ENCODE assay signal across 1 cellular context in the genomic region with DNA sequence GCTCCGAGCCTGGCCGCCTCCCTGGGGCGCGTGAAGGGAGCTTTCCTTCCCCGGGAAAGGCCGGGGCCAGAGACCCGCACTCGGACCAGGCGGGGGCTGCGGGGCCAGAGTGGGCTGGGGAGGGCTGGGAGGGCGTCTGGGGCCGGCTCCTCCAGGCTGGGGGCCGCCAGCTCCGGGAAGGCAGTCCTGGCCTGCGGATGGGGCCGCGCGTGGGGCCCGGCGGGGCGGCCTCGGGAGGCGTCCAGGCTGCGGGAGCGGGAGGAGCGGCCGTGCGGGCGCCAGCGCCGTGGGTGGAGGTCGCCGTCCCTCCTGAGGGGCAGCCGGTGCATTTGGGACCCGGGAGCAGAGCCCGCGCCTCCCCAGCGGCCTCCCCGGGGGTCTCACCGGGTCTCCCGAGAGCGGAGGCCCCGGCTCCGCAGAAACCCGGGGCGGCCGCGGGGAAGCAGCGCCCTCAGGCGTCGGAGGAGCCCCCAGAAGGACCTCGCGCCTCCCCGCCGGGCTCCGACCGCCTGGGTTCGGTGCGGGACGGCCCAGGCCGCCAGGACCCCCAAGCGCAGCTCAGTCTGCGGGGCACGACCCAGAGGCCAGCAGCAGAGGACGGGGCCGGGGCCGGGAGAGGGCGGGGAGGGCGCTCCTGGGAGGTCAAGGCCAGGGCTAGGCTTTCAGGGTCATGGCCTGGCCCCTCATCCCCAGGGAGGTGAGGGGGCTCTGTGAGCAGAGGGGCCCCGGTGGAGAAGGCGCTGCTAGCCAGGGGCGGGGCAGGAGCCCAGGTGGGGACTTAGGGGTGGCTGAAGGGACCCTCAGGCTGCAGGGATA.
TF ChIP-seq lines count a peak whose summit lies in the region.

No MANE protein-coding gene starts in this region.

TF ChIP-seq in HEK293, 187 proteins besides CTCF, POLR2A, EP300 and RAD21 (continued from another document):
- TF ChIP-seq, protein P1, sequence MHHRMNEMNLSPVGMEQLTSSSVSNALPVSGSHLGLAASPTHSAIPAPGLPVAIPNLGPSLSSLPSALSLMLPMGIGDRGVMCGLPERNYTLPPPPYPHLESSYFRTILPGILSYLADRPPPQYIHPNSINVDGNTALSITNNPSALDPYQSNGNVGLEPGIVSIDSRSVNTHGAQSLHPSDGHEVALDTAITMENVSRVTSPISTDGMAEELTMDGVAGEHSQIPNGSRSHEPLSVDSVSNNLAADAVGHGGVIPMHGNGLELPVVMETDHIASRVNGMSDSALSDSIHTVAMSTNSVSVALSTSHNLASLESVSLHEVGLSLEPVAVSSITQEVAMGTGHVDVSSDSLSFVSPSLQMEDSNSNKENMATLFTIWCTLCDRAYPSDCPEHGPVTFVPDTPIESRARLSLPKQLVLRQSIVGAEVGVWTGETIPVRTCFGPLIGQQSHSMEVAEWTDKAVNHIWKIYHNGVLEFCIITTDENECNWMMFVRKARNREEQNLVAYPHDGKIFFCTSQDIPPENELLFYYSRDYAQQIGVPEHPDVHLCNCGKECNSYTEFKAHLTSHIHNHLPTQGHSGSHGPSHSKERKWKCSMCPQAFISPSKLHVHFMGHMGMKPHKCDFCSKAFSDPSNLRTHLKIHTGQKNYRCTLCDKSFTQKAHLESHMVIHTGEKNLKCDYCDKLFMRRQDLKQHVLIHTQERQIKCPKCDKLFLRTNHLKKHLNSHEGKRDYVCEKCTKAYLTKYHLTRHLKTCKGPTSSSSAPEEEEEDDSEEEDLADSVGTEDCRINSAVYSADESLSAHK (tag by site-specific recombination; IDR thresholded peaks at IDR 0.05): no peak
- TF ChIP-seq ZNF324 (tag by site-specific recombination; IDR thresholded peaks at IDR 0.05) (no peak), ZNF266 (tag by site-specific recombination; IDR thresholded peaks at IDR 0.05; ENCODE audit: low read depth) (no peak)
